Comparison of ENCODE assay signal across 1 cellular context in genomic region chr11:67419330-67420049, GRCh38.
TF ChIP-seq lines count a peak whose summit lies in the region.

No MANE protein-coding gene starts in this region.

TF ChIP-seq in HCT116, 20 proteins besides CTCF, POLR2A, EP300 and RAD21 (continued from another document):
- no peak for TF ChIP-seq ZBTB33 (IDR thresholded peaks at IDR 0.05; ENCODE audit: extremely low read depth, insufficient replicate concordance, low read length)
- no peak for TF ChIP-seq ZFX (IDR thresholded peaks at IDR 0.05)
